Comparison of ENCODE assay signal across 8 cellular contexts in the genomic region with DNA sequence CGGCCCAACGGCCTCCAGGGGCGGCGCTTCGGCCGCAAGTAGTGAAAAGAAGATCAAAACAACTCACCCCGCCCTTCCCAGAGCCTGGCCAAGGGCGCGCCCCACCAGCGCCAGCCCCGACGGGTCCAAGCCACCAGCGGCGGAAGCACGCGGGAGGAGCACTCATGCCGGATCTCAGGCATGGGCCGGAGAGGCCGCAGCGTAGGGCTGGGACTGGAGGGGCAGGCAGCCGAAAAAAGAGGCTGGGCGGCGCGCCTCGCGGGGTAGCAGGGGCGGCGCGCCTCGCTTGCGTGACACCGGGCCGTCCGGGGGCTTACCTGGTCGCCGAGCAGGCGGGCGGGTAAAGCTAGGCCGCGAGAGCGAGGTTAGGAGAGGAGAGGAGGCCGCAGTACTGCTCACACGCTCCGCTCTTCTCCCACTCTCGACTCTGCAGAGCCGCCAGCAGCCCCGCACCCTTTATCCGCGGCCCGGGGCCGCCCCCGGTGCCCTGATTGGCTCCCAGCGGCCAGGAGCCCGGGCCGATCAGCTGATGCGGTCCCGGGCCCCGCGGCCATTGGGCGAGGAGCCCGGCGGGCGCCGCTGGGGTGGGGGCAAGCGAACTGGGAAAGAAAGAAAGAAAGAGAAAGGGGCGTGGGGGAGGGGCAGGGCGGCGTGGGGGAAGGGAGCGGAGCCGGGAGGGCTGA. TPM values are rescaled to one million over a fixed set of nuclear protein-coding genes. Genes with fewer than 3 reads are reported as not detected.
A peak's percentile ranks its signal among the peaks of the same experiment; 100 is the strongest.
DNase-seq lines count a peak whose midpoint lies in the region; ATAC-seq and TF ChIP-seq lines count a peak whose summit lies in the region.

TSS of gene GLUL (minus strand) at position 429 of the 683 bp plus-strand sequence. CDS start 3,053 bp downstream, outside the sequence.

- H3K36me3 ChIP-seq in GM23338 (ENCODE audit: insufficient read depth) (peaks cover 28% of the 10 kb centered on the region), neural cell (ENCODE audit: insufficient read depth, low read length) (peaks cover 11% of the 10 kb centered on the region)

- H3K4me3 Mint-ChIP-seq in GM23338 = peak within 1 kb of the TSS; percentile 96

- no peaks in the 10 kb centered on the region for H3K9me3 ChIP-seq in neural cell (ENCODE audit: low read length)

- H3K27me3 Mint-ChIP-seq in GM23338 (ENCODE audit: insufficient read depth, low read depth, poor library complexity) = peaks cover 11% of the 10 kb centered on the region

- H3K27me3 ChIP-seq in GM23338 (ENCODE audit: insufficient read depth) (no peaks in the 10 kb centered on the region), neural cell (ENCODE audit: insufficient read depth, low read depth, low read length) (no peaks in the 10 kb centered on the region)

- peak within 1 kb of the TSS; percentile 89 for H2AFZ ChIP-seq in GM23338
- H2AFZ ChIP-seq in neural cell (ENCODE audit: low read depth, low read length) = peak within 1 kb of the TSS; percentile 92

- peak within 1 kb of the TSS; percentile 97 for H3K27ac Mint-ChIP-seq in GM23338

- H3K9ac ChIP-seq in neural cell (ENCODE audit: low read length) = peak within 1 kb of the TSS; percentile 94

- peak within 1 kb of the TSS; percentile 99 for H3K4me2 ChIP-seq in GM23338
- H3K4me2 ChIP-seq in neural cell (ENCODE audit: low read length) = peak within 1 kb of the TSS; percentile 86

- H3K79me2 ChIP-seq in GM23338 (replicated peaks; ENCODE audit: insufficient read depth) (peaks cover 62% of the 10 kb centered on the region), neural cell (replicated peaks; ENCODE audit: insufficient read depth, low read length) (peaks cover 46% of the 10 kb centered on the region)

- peak; percentile 91 for DNase-seq in Daoy (ENCODE audit: low read depth)
- peak; percentile 95 for DNase-seq in GM23338 (ENCODE audit: low spot score)
- DNase-seq in LHCN-M2 (ENCODE audit: low read depth) = peak; percentile 90
- DNase-seq in RWPE1 (ENCODE audit: low spot score) = peak; percentile 93
- DNase-seq in activated gamma-delta T cell (lab: John Stamatoyannopoulos, UW) = peak; percentile 70
- peak; percentile 95 to 98 for DNase-seq in foreskin fibroblast
- DNase-seq in stromal cell of bone marrow (ENCODE audit: low read depth) = peak; percentile 82

- H3F3A ChIP-seq in GM23338 (replicated peaks; ENCODE audit: low read depth) = peaks cover 9% of the 10 kb centered on the region; the same call in 1 of the 2 replicates
- no peaks in the 10 kb centered on the region for H3F3A ChIP-seq in neural cell (ENCODE audit: insufficient read depth, low read length, poor library complexity, severe bottlenecking)

- TF ChIP-seq RAD21 in neural cell (conservative IDR thresholded peaks at IDR 0.05) = peak; percentile 36

- H3K9me2 ChIP-seq in GM23338 (ENCODE audit: insufficient read depth) (no peaks in the 10 kb centered on the region), neural cell (ENCODE audit: insufficient read depth, low read length) (no peaks in the 10 kb centered on the region)

- H3K27ac ChIP-seq in GM23338 (ENCODE audit: low read depth) (peak within 1 kb of the TSS; percentile 95), RWPE1 (peak within 1 kb of the TSS; percentile 92), neural cell (ENCODE audit: low read length) (peak within 1 kb of the TSS; percentile 91)

- H4K20me1 ChIP-seq in GM23338 (replicated peaks; ENCODE audit: insufficient read depth) (peaks cover 42% of the 10 kb centered on the region), neural cell (ENCODE audit: insufficient read depth) (peaks cover 27% of the 10 kb centered on the region)

- ATAC-seq in GM23338 = peak; percentile 88

- CTCF ChIA-PET in RWPE1 (lab: Yijun Ruan, JAX) = interaction anchor here (1.0 to 1.1 kb wide), 3 partner anchors 248 to 310 kb away, joined by 3 to 4 read pairs (median 4); no protein-coding TSS in a partner anchor

- H3K36me3 Mint-ChIP-seq in GM23338 (ENCODE audit: low read depth) = peaks cover 45% of the 10 kb centered on the region

- peaks cover 34% of the 10 kb centered on the region for H3K4me1 Mint-ChIP-seq in GM23338

- H3K4me1 ChIP-seq in GM23338 (ENCODE audit: insufficient read depth) = peaks cover 27% of the 10 kb centered on the region

- TF ChIP-seq CTCF in GM23338 (conservative IDR thresholded peaks at IDR 0.05; ENCODE audit: low read depth in 2 of 2) = no peak
- no peak for TF ChIP-seq CTCF in RWPE1 (conservative IDR thresholded peaks at IDR 0.05; ENCODE audit: low read depth)
- no peak for TF ChIP-seq CTCF in foreskin fibroblast (IDR thresholded peaks at IDR 0.05; ENCODE audit: low read depth, low read length)
- TF ChIP-seq CTCF in neural cell (IDR thresholded peaks at IDR 0.05; ENCODE audit: poor library complexity, severe bottlenecking) = no peak

- no peaks in the 10 kb centered on the region; the same call in 2 of the 3 replicates for H3K9me3 Mint-ChIP-seq in GM23338

- peak; percentile 50 for TF ChIP-seq EP300 in neural cell (conservative IDR thresholded peaks at IDR 0.05; ENCODE audit: poor library complexity, severe bottlenecking)

- POLR2A ChIA-PET in RWPE1 (lab: Yijun Ruan, JAX; ENCODE audit: low non-redundant PET) = interaction anchor here (0.9 to 1.0 kb wide), 2 partner anchors 244 to 304 kb away, joined by 3 read pairs; no protein-coding TSS in a partner anchor

- peak within 1 kb of the TSS; percentile 97 for H3K4me3 ChIP-seq in GM23338
- H3K4me3 ChIP-seq in foreskin fibroblast (ENCODE audit: low read depth in 1 of 2, low read length in 2 of 2) = peak within 1 kb of the TSS; percentile 57 to 97
- H3K4me3 ChIP-seq in neural cell (ENCODE audit: low read length) = peak within 1 kb of the TSS; percentile 98

TF ChIP-seq in GM23338, 12 proteins besides CTCF, POLR2A, EP300 and RAD21 (continues in another document):
- TF ChIP-seq NANOG (IDR thresholded peaks at IDR 0.05; ENCODE audit: borderline replicate concordance) = no peak
- TF ChIP-seq, protein P1, sequence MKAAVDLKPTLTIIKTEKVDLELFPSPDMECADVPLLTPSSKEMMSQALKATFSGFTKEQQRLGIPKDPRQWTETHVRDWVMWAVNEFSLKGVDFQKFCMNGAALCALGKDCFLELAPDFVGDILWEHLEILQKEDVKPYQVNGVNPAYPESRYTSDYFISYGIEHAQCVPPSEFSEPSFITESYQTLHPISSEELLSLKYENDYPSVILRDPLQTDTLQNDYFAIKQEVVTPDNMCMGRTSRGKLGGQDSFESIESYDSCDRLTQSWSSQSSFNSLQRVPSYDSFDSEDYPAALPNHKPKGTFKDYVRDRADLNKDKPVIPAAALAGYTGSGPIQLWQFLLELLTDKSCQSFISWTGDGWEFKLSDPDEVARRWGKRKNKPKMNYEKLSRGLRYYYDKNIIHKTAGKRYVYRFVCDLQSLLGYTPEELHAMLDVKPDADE (IDR thresholded peaks at IDR 0.05) = no peak

TF ChIP-seq in neural cell, 6 proteins besides CTCF, POLR2A, EP300 and RAD21:
- no peak for TF ChIP-seq EZH2 (IDR thresholded peaks at IDR 0.05; ENCODE audit: borderline replicate concordance, insufficient read depth, low read length, poor library complexity, severe bottlenecking)
- TF ChIP-seq, protein P2, sequence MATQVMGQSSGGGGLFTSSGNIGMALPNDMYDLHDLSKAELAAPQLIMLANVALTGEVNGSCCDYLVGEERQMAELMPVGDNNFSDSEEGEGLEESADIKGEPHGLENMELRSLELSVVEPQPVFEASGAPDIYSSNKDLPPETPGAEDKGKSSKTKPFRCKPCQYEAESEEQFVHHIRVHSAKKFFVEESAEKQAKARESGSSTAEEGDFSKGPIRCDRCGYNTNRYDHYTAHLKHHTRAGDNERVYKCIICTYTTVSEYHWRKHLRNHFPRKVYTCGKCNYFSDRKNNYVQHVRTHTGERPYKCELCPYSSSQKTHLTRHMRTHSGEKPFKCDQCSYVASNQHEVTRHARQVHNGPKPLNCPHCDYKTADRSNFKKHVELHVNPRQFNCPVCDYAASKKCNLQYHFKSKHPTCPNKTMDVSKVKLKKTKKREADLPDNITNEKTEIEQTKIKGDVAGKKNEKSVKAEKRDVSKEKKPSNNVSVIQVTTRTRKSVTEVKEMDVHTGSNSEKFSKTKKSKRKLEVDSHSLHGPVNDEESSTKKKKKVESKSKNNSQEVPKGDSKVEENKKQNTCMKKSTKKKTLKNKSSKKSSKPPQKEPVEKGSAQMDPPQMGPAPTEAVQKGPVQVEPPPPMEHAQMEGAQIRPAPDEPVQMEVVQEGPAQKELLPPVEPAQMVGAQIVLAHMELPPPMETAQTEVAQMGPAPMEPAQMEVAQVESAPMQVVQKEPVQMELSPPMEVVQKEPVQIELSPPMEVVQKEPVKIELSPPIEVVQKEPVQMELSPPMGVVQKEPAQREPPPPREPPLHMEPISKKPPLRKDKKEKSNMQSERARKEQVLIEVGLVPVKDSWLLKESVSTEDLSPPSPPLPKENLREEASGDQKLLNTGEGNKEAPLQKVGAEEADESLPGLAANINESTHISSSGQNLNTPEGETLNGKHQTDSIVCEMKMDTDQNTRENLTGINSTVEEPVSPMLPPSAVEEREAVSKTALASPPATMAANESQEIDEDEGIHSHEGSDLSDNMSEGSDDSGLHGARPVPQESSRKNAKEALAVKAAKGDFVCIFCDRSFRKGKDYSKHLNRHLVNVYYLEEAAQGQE (IDR thresholded peaks at IDR 0.05; ENCODE audit: borderline replicate concordance) = peak; percentile 88
- TF ChIP-seq SMC3 (conservative IDR thresholded peaks at IDR 0.05; ENCODE audit: poor library complexity) = peak; percentile 46
- TF ChIP-seq POLR2AphosphoS5 (IDR thresholded peaks at IDR 0.05) = peak; percentile 96
- TF ChIP-seq TAF1 (IDR thresholded peaks at IDR 0.05; ENCODE audit: low read depth) = peak; percentile 95
- TF ChIP-seq MXI1 (conservative IDR thresholded peaks at IDR 0.05; ENCODE audit: poor library complexity, severe bottlenecking) = peak; percentile 90

RNA-seq across cellular contexts. Expression of gene GLUL, which starts in this region (rescaled TPM):
- 94.2 and 114 TPM in 2 replicates for total RNA-seq in Daoy (2014; rRNA removed; shearing (Covaris generic))
- total RNA-seq in GM23338 (2014; rRNA removed; shearing (Covaris generic)) = 356 and 359 TPM in 2 replicates
- polyA plus RNA-seq in GM23338 (2016; fragmentation: Nextera tagmentation; extraction: Ambion mirVana) (240 and 254 TPM in 2 replicates), neural cell (219 and 225 TPM in 2 replicates)
- total RNA-seq in LHCN-M2 (2014; rRNA removed) = 314 and 387 TPM in 2 replicates
- polyA plus RNA-seq in LHCN-M2 (2012) = 122 TPM
- 234 and 263 TPM in 2 replicates for polyA minus RNA-seq in neural cell

Comparison
In these comparisons a context has a peak if more than half of its experiments do, and no peak if none do; other contexts are left out.
1. Peak in every context shown above with its lines: DNase-seq, ATAC-seq, H3K4me3 ChIP-seq and H3K27ac ChIP-seq.